ENCODE assay signal across 25 cellular contexts in genomic region chr12:113129664-113130456, GRCh38. TPM values are rescaled to one million over a fixed set of nuclear protein-coding genes. Genes with fewer than 3 reads are reported as not detected.
DNase-seq lines count a peak whose midpoint lies in the region; ATAC-seq and TF ChIP-seq lines count a peak whose summit lies in the region.
"Had no signal": no experiment of that assay in that cellular context is flagged by ENCODE, and none has a peak within 500 bp of the region (broad histone marks: within the 10 kb centered on the region; RNA-seq: fewer than 3 reads in every experiment).

No MANE protein-coding gene starts in this region.

- no peaks in the 10 kb centered on the region for H3K27me3 Mint-ChIP-seq in Calu3 (ENCODE audit: unreplicated experiment)

- peaks cover 70% of the 10 kb centered on the region for H3K36me3 ChIP-seq in OCI-LY1 (ENCODE audit: insufficient read depth, low read length)
- no peaks in the 10 kb centered on the region for H3K36me3 ChIP-seq in smooth muscle cell (ENCODE audit: low read depth)
- H3K36me3 ChIP-seq: brain microvascular endothelial cell, colonic mucosa, left lung, neutrophil had no signal

- peaks cover 67% of the 10 kb centered on the region for H3K4me1 ChIP-seq in OCI-LY1 (ENCODE audit: insufficient read depth, low read length, severe bottlenecking)
- no peaks in the 10 kb centered on the region for H3K4me1 ChIP-seq in smooth muscle cell (ENCODE audit: low read depth)
- H3K4me1 ChIP-seq: colonic mucosa, left lung had no signal

- H3K9me2 ChIP-seq in OCI-LY1 (ENCODE audit: low read depth, low read length): no peaks in the 10 kb centered on the region

- H3F3A ChIP-seq in OCI-LY1 (ENCODE audit: insufficient read depth, low read length): no peaks in the 10 kb centered on the region
- H3F3A ChIP-seq in smooth muscle cell (ENCODE audit: low read depth): no peaks in the 10 kb centered on the region

- H3K4me1 Mint-ChIP-seq in Calu3 (ENCODE audit: low read depth, unreplicated experiment): peaks cover 52% of the 10 kb centered on the region

- peaks cover 44% of the 10 kb centered on the region for H3K36me3 Mint-ChIP-seq in Calu3 (ENCODE audit: insufficient read depth, unreplicated experiment)
- H3K36me3 Mint-ChIP-seq: CD8-positive, alpha-beta memory T cell; T-cell had no signal

- H3K9me3 ChIP-seq in OCI-LY1 (ENCODE audit: low read length) (no peaks in the 10 kb centered on the region), smooth muscle cell (replicated peaks; ENCODE audit: low read depth) (no peaks in the 10 kb centered on the region)
- H3K9me3 ChIP-seq: colonic mucosa, left lung, neutrophil had no signal

- no peaks in the 10 kb centered on the region for H4K20me1 ChIP-seq in OCI-LY1 (ENCODE audit: insufficient read depth, low read length)
- H4K20me1 ChIP-seq in smooth muscle cell (ENCODE audit: low read depth): no peaks in the 10 kb centered on the region

- peak overlapping the region; percentile 41 for H3K4me3 ChIP-seq in OCI-LY1 (ENCODE audit: low read depth, low read length, poor library complexity, severe bottlenecking)
- peak overlapping the region; percentile 40 for H3K4me3 ChIP-seq in epithelial cell of proximal tubule (ENCODE audit: low read depth, low read length)
- H3K4me3 ChIP-seq in smooth muscle cell: no peak overlapping the region
- H3K4me3 ChIP-seq: colonic mucosa, left lung had no signal

- intact Hi-C loops in Calu3 (cut with micrococcal nuclease; ENCODE audit: unreplicated experiment) (no loop called here), sciatic nerve (cut with DNase I) (no loop called here)

- DNase-seq in Calu3 (no peak), epithelial cell of proximal tubule (ENCODE audit: low read depth) (no peak), sciatic nerve (ENCODE audit: low spot score) (no peak), left lobe of liver (ENCODE audit: low spot score) (no peak), smooth muscle cell (lab: John Stamatoyannopoulos, UW; ENCODE audit: unreplicated experiment) (no peak)
- DNase-seq: activated CD4-positive, alpha-beta T cell treated with anti-CD3 and anti-CD28 coated beads for 48 hours; activated CD8-positive, alpha-beta memory T cell treated with anti-CD3 and anti-CD28 coated beads, Interleukin-2, amount 50 U/mL, for 4 hours; activated effector memory CD4-positive, alpha-beta T cell treated with Interleukin-2 at 50 U/mL for 16 hours; brain microvascular endothelial cell; CD8-positive, alpha-beta memory T cell; colonic mucosa; DMS79; Kasumi-1; left lung; NCI-H1048; NCI-H2029 treated with DMSO at 0.1 percent for 48 hours; NCI-H446 treated with DMSO at 0.1 percent for 48 hours; stimulated activated CD4-positive, alpha-beta T cell treated with anti-CD3 and anti-CD28 coated beads, Interleukin-12 subunit alpha, Interleukin-12 subunit beta, amount 100 ng/mL, for 4 hours; T-cell had no signal

- TF ChIP-seq CTCF in Calu3 (IDR thresholded peaks at IDR 0.05; ENCODE audit: unreplicated experiment) (no peak), OCI-LY1 (IDR thresholded peaks at IDR 0.05; ENCODE audit: low read length) (no peak), epithelial cell of proximal tubule (conservative IDR thresholded peaks at IDR 0.05; ENCODE audit: low read depth, low read length) (no peak), smooth muscle cell (IDR thresholded peaks at IDR 0.05; ENCODE audit: borderline replicate concordance, insufficient read depth, poor library complexity, severe bottlenecking) (no peak)

- H2AFZ ChIP-seq in OCI-LY1 (ENCODE audit: low read length): no peak overlapping the region
- no peak overlapping the region for H2AFZ ChIP-seq in smooth muscle cell (ENCODE audit: low read depth)

- no peak overlapping the region for H3K27ac Mint-ChIP-seq in Calu3 (ENCODE audit: unreplicated experiment)
- H3K27ac Mint-ChIP-seq: T-cell had no signal

- 86% methylated on average over 17 of the region's 17 CpGs for WGBS in smooth muscle cell (ENCODE audit: low lambda C conversion rate)

- H3K9me3 Mint-ChIP-seq in Calu3 (ENCODE audit: low read depth, unreplicated experiment): no peaks in the 10 kb centered on the region
- H3K9me3 Mint-ChIP-seq: CD8-positive, alpha-beta memory T cell; T-cell had no signal

- H3K9ac ChIP-seq in OCI-LY1 (ENCODE audit: low read length) (peak overlapping the region; percentile 35; the same call in 1 of the 2 replicates), smooth muscle cell (ENCODE audit: low read depth) (no peak overlapping the region)

- ATAC-seq in sciatic nerve: peak; percentile 9
- no peak for ATAC-seq in GM19035 (IDR thresholded peaks at IDR 0.05; ENCODE audit: unreplicated experiment)
- no peak for ATAC-seq in left lobe of liver
- ATAC-seq: left lung had no signal

- no TSS peak for BruUV-seq in Calu3 (replicated peaks; lab: Mats Ljungman, UMichigan)

- CTCF ChIA-PET in Calu3 (lab: Charles Lee): interaction anchor here (1.1 to 1.9 kb wide), 1 partner anchor 23 kb away, joined by 5 to 14 read pairs; no protein-coding TSS in a partner anchor

- H3K27me3 ChIP-seq in OCI-LY1 (ENCODE audit: insufficient read depth, low read length) (no peaks in the 10 kb centered on the region), smooth muscle cell (ENCODE audit: low read depth) (no peaks in the 10 kb centered on the region)
- H3K27me3 ChIP-seq: colonic mucosa had no signal

- H3K4me3 Mint-ChIP-seq in Calu3 (ENCODE audit: low read depth, unreplicated experiment): peak overlapping the region; percentile 42
- H3K4me3 Mint-ChIP-seq: CD8-positive, alpha-beta memory T cell; T-cell had no signal

- H3K4me2 ChIP-seq in OCI-LY1 (ENCODE audit: low read length) (peak overlapping the region; percentile 55), smooth muscle cell (no peak overlapping the region)

- H3K27ac ChIP-seq in OCI-LY1 (ENCODE audit: low read depth, low read length, poor library complexity, severe bottlenecking): peak overlapping the region; percentile 78
- no peak overlapping the region for H3K27ac ChIP-seq in smooth muscle cell (ENCODE audit: low read depth)
- H3K27ac ChIP-seq: brain microvascular endothelial cell, colonic mucosa, left lung, neutrophil, RWPE1 had no signal

- H3K79me2 ChIP-seq in OCI-LY1 (ENCODE audit: insufficient read depth, low read length) (peaks cover 38% of the 10 kb centered on the region), smooth muscle cell (ENCODE audit: low read depth) (no peaks in the 10 kb centered on the region)

RNA-seq across cellular contexts. Expression of gene RASAL1, which starts 5.7 kb away (rescaled TPM):
- total RNA-seq in Calu3 (2022) (59.7 and 85.9 TPM in 2 replicates), epithelial cell of proximal tubule (2.0 and 2.1 TPM in 2 replicates), sciatic nerve (8.6 TPM), left lobe of liver (0.25 TPM), smooth muscle cell (not detected in 2 replicates)
- polyA plus RNA-seq in smooth muscle cell: not detected in 2 replicates

RNA-seq across cellular contexts. Expression of gene CFAP73, which starts 19.7 kb away (rescaled TPM):
- total RNA-seq in Calu3 (2022) (2.3 and 3.2 TPM in 2 replicates), epithelial cell of proximal tubule (not detected in 2 replicates), sciatic nerve (0.98 TPM), left lobe of liver (not detected), smooth muscle cell (not detected in 2 replicates)
- not detected in 2 replicates for polyA plus RNA-seq in smooth muscle cell
- total RNA-seq: H4, mononuclear cell had no signal
- polyA plus RNA-seq: CD8-positive, alpha-beta memory T cell had no signal

RNA-seq across cellular contexts. Expression of gene DDX54, which starts 55.4 kb away (rescaled TPM):
- 104 and 112 TPM in 2 replicates for total RNA-seq in Calu3 (2022)
- 97.7 and 112 TPM in 2 replicates for total RNA-seq in epithelial cell of proximal tubule
- total RNA-seq in sciatic nerve: 43.9 TPM
- total RNA-seq in left lobe of liver: 33.5 TPM
- 19.3 and 39.3 TPM in 2 replicates for total RNA-seq in smooth muscle cell
- polyA plus RNA-seq in smooth muscle cell: 28.3 and 32.5 TPM in 2 replicates

RNA-seq across cellular contexts. Expression of gene RITA1, which starts 55.7 kb away (rescaled TPM):
- total RNA-seq in Calu3 (2022): 27.4 and 28.4 TPM in 2 replicates
- 26.6 and 37.1 TPM in 2 replicates for total RNA-seq in epithelial cell of proximal tubule
- total RNA-seq in sciatic nerve: 7.8 TPM
- 28.4 TPM for total RNA-seq in left lobe of liver
- 9.1 and 9.6 TPM in 2 replicates for total RNA-seq in smooth muscle cell
- 12.2 and 14.0 TPM in 2 replicates for polyA plus RNA-seq in smooth muscle cell
